In the genomic region with DNA sequence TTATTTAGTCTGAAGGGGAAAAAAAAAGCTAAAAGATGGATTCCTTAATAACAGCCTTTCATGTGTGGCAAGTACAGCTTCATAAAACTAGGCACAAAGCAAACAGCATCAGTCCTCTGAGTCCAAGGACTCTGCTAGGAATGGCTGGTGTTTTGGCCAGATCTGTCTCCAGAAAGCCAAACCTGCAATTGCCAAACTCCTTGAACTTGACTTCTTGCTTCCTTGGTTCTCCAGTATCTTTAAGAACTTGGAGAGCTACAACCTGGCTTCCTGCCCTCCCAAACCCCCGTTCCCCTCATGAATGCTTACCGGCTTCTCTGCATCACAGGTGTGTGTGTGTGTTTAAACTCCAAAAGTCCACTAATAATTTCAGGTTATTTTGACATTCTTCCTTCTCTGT, we compare ENCODE assay signal across 12 cellular contexts. TPM values are rescaled to one million over a fixed set of nuclear protein-coding genes. Genes with fewer than 3 reads are reported as not detected.
DNase-seq lines count a peak whose midpoint lies in the region; ATAC-seq, FAIRE-seq and TF ChIP-seq lines count a peak whose summit lies in the region.
"Had no signal": no experiment of that assay in that cellular context is flagged by ENCODE, and none has a peak within 500 bp of the region (broad histone marks: within the 10 kb centered on the region; RNA-seq: fewer than 3 reads in every experiment).

No MANE protein-coding gene starts in this region.

- CTCF ChIA-PET in endothelial cell of umbilical vein (lab: Charles Lee) = interaction anchor here (0.8 to 8.3 kb wide), 9 partner anchors 13 to 165 kb away, joined by 3 to 115 read pairs (median 6); no protein-coding TSS in a partner anchor

- peak overlapping the region; percentile 68 for H3K4me2 ChIP-seq in endothelial cell of umbilical vein (ENCODE audit: insufficient read depth, low read length)

- H3K36me3 Mint-ChIP-seq in stimulated activated naive CD8-positive, alpha-beta T cell treated with anti-CD3 and anti-CD28 coated beads, Interleukin-15, Interleukin-2, amounts not matched to agents 100 ng/mL and 50 ng/mL, for 24 hours (ENCODE audit: low read depth) = no peaks in the 10 kb centered on the region
- H3K36me3 Mint-ChIP-seq in nephron progenitor cell (ENCODE audit: low read depth) = no peaks in the 10 kb centered on the region

- H3K27me3 Mint-ChIP-seq in stimulated activated naive CD8-positive, alpha-beta T cell treated with anti-CD3 and anti-CD28 coated beads, Interleukin-15, Interleukin-2, amounts not matched to agents 100 ng/mL and 50 ng/mL, for 24 hours = peaks cover 63% of the 10 kb centered on the region
- H3K27me3 Mint-ChIP-seq in nephron progenitor cell (ENCODE audit: low read depth, poor library complexity) = no peaks in the 10 kb centered on the region

- H2AFZ ChIP-seq in endothelial cell of umbilical vein (ENCODE audit: low read depth, low read length) = no peak overlapping the region

- DNase-seq in stimulated activated naive CD8-positive, alpha-beta T cell treated with anti-CD3 and anti-CD28 coated beads, Interleukin-15, Interleukin-2, amounts not matched to agents 100 U/mL and 50 U/mL, for 24 hours = no peak
- DNase-seq in endothelial cell of umbilical vein (ENCODE audit: low read depth, low spot score) = no peak
- no peak for DNase-seq in nephron progenitor cell
- no peak for DNase-seq in aorta
- no peak for DNase-seq in OCI-M1 (lab: John Stamatoyannopoulos, UW)
- DNase-seq in NCI-H1048 (lab: John Stamatoyannopoulos, UW) = no peak
- no peak for DNase-seq in medulla oblongata (ENCODE audit: extremely low spot score)
- DNase-seq: activated T-cell treated with anti-CD3 and anti-CD28 coated beads, Interleukin-2, amount 50 U/mL, for 24 hours; heart right ventricle; NCI-H187 treated with DMSO at 0.1 percent for 48 hours had no signal

- peak overlapping the region; percentile 63 for H3K4me3 Mint-ChIP-seq in stimulated activated naive CD8-positive, alpha-beta T cell treated with anti-CD3 and anti-CD28 coated beads, Interleukin-15, Interleukin-2, amounts not matched to agents 100 ng/mL and 50 ng/mL, for 24 hours
- H3K4me3 Mint-ChIP-seq in nephron progenitor cell = peak overlapping the region; percentile 83
- H3K4me3 Mint-ChIP-seq: activated T-cell treated with anti-CD3 and anti-CD28 coated beads, Interleukin-2, amount 50 U/mL, for 24 hours had no signal

- H3K9me3 ChIP-seq in endothelial cell of umbilical vein (replicated peaks; ENCODE audit: control insufficient read depth, insufficient read depth, low read length) = no peaks in the 10 kb centered on the region
- H3K9me3 ChIP-seq in aorta (ENCODE audit: control insufficient read depth, low read length) = no peaks in the 10 kb centered on the region
- H3K9me3 ChIP-seq: heart right ventricle, neutrophil had no signal

- H3K9me1 ChIP-seq in endothelial cell of umbilical vein (replicated peaks; ENCODE audit: control insufficient read depth, extremely low read depth, insufficient read depth, low read length) = no peaks in the 10 kb centered on the region

- no peaks in the 10 kb centered on the region for H3K36me3 ChIP-seq in endothelial cell of umbilical vein (ENCODE audit: control insufficient read depth in 2 of 2, extremely low read depth in 1 of 2, insufficient read depth in 2 of 2, low read length in 2 of 2)
- no peaks in the 10 kb centered on the region for H3K36me3 ChIP-seq in aorta (ENCODE audit: control insufficient read depth in 1 of 2, insufficient read depth in 2 of 2, low read length in 1 of 2)
- H3K36me3 ChIP-seq: heart right ventricle, neutrophil had no signal

- dilution Hi-C loops in endothelial cell of umbilical vein (cut with MboI; ENCODE audit: extremely low pct_ligation_motif_present, low sequenced_read_pairs) = no loop called here

- peak overlapping the region; percentile 93 for H3K9ac ChIP-seq in endothelial cell of umbilical vein (replicated peaks; ENCODE audit: extremely low read depth, insufficient read depth, low read length)

- H3K27ac ChIP-seq in endothelial cell of umbilical vein (ENCODE audit: insufficient read depth, low read depth, low read length) = peak overlapping the region; percentile 90
- H3K27ac ChIP-seq in aorta (ENCODE audit: low read depth in 1 of 2, low read length in 2 of 2) = peak overlapping the region; percentile 50 to 93
- H3K27ac ChIP-seq: neutrophil had no signal

- FAIRE-seq in endothelial cell of umbilical vein (lab: Jason Lieb, UNC) = no peak

- POLR2A ChIA-PET in endothelial cell of umbilical vein (lab: Charles Lee) = interaction anchor here (1.2 to 3.3 kb wide), 2 partner anchors 9 to 15 kb away, joined by 3 to 42 read pairs; no protein-coding TSS in a partner anchor

- ATAC-seq in stimulated activated naive CD8-positive, alpha-beta T cell treated with anti-CD3 and anti-CD28 coated beads, Interleukin-15, Interleukin-2, amounts not matched to agents 100 U/mL and 50 U/mL, for 24 hours = no peak
- ATAC-seq in aorta (ENCODE audit: low FRiP score) = no peak
- ATAC-seq: heart right ventricle had no signal

- peaks cover 24% of the 10 kb centered on the region for H3K4me1 Mint-ChIP-seq in stimulated activated naive CD8-positive, alpha-beta T cell treated with anti-CD3 and anti-CD28 coated beads, Interleukin-15, Interleukin-2, amounts not matched to agents 100 ng/mL and 50 ng/mL, for 24 hours (ENCODE audit: low read depth)
- H3K4me1 Mint-ChIP-seq in nephron progenitor cell = peaks cover 78% of the 10 kb centered on the region

- peaks cover 72% of the 10 kb centered on the region for H3K4me1 ChIP-seq in endothelial cell of umbilical vein (ENCODE audit: control insufficient read depth, extremely low read depth, insufficient read depth, low read length)
- H3K4me1 ChIP-seq in aorta (ENCODE audit: control insufficient read depth in 1 of 2, insufficient read depth in 2 of 2, low read length in 2 of 2) = peaks cover 9 to 12% of the 10 kb centered on the region in 2 donors

- H4K20me1 ChIP-seq in endothelial cell of umbilical vein (replicated peaks; ENCODE audit: control insufficient read depth, extremely low read depth, insufficient read depth, low read length) = peaks cover 2% of the 10 kb centered on the region

- H3K27ac Mint-ChIP-seq in stimulated activated naive CD8-positive, alpha-beta T cell treated with anti-CD3 and anti-CD28 coated beads, Interleukin-15, Interleukin-2, amounts not matched to agents 100 ng/mL and 50 ng/mL, for 24 hours = no peak overlapping the region
- no peak overlapping the region for H3K27ac Mint-ChIP-seq in nephron progenitor cell
- H3K27ac Mint-ChIP-seq: activated T-cell treated with anti-CD3 and anti-CD28 coated beads, Interleukin-2, amount 50 U/mL, for 24 hours had no signal

- TF ChIP-seq CTCF in endothelial cell of umbilical vein (IDR thresholded peaks at IDR 0.05; ENCODE audit: extremely low read depth in 1 of 2, insufficient read depth in 1 of 2, low read depth in 1 of 2, low read length in 2 of 2) (no peak), nephron progenitor cell (IDR thresholded peaks at IDR 0.05) (no peak)

- intact Hi-C loops in endothelial cell of umbilical vein (cut with micrococcal nuclease) = no loop called here
- intact Hi-C loops in aorta (cut with DNase I) = loop anchor here (5.0 to 10.0 kb wide), 2 partner anchors 35 to 88 kb away; no protein-coding TSS in a partner anchor

- H3K79me2 ChIP-seq in endothelial cell of umbilical vein (ENCODE audit: control insufficient read depth, insufficient read depth, low read length) = peaks cover 59% of the 10 kb centered on the region

- H3K27me3 ChIP-seq in endothelial cell of umbilical vein (ENCODE audit: control insufficient read depth in 2 of 2, insufficient read depth in 2 of 2, low read length in 2 of 2) = no peaks in the 10 kb centered on the region
- no peaks in the 10 kb centered on the region for H3K27me3 ChIP-seq in aorta (ENCODE audit: control insufficient read depth in 1 of 2, insufficient read depth in 2 of 2, low read length in 1 of 2)

- TF ChIP-seq POLR2A in endothelial cell of umbilical vein (IDR thresholded peaks at IDR 0.05; ENCODE audit: low read depth, low read length) = peak; percentile 64

- 34 to 35% methylated on average over 2 of the region's 2 CpGs for WGBS in aorta, 2 donors

- peak overlapping the region in 2 of 3 experiments; percentile 22 to 94 for H3K4me3 ChIP-seq in endothelial cell of umbilical vein (replicated peaks in 1 of 3; ENCODE audit: insufficient read depth in 1 of 3, low read depth in 1 of 3, low read length in 3 of 3)
- H3K4me3 ChIP-seq in aorta (ENCODE audit: low read length in 2 of 2) = peak overlapping the region in 1 of 2 donors; percentile 86

- H3K9me3 Mint-ChIP-seq in stimulated activated naive CD8-positive, alpha-beta T cell treated with anti-CD3 and anti-CD28 coated beads, Interleukin-15, Interleukin-2, amounts not matched to agents 100 ng/mL and 50 ng/mL, for 24 hours = peaks cover 4% of the 10 kb centered on the region
- H3K9me3 Mint-ChIP-seq in nephron progenitor cell = no peaks in the 10 kb centered on the region
- H3K9me3 Mint-ChIP-seq: activated T-cell treated with anti-CD3 and anti-CD28 coated beads, Interleukin-2, amount 50 U/mL, for 24 hours had no signal

- BruUV-seq in endothelial cell of umbilical vein (replicated peaks; lab: Mats Ljungman, UMichigan) = no TSS peak

TF ChIP-seq in endothelial cell of umbilical vein, 7 proteins besides CTCF, POLR2A, EP300 and RAD21:
- TF ChIP-seq GATA2 (IDR thresholded peaks at IDR 0.05; ENCODE audit: insufficient read depth, insufficient read length, low read depth, low read length) (no peak), JUN (IDR thresholded peaks at IDR 0.05; ENCODE audit: borderline replicate concordance, insufficient read depth, insufficient read length, low read depth) (no peak), MYC (IDR thresholded peaks at IDR 0.05; ENCODE audit: low read depth, low read length) (no peak), POLR2AphosphoS5 (IDR thresholded peaks at IDR 0.05; ENCODE audit: insufficient read depth, low read depth, low read length) (peak; percentile 19)
- TF ChIP-seq, protein P1, sequence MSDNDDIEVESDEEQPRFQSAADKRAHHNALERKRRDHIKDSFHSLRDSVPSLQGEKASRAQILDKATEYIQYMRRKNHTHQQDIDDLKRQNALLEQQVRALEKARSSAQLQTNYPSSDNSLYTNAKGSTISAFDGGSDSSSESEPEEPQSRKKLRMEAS (IDR thresholded peaks at IDR 0.05; ENCODE audit: insufficient read depth, insufficient read length) = no peak

RNA-seq across cellular contexts. Expression of gene PLOD2, which starts 1.6 kb away (rescaled TPM):
- total RNA-seq in endothelial cell of umbilical vein (193 and 228 TPM in 2 replicates), aorta (100 to 1,000 TPM; 109 to 147 TPM)
- polyA plus RNA-seq in endothelial cell of umbilical vein (22.6 and 36.1 TPM in 2 replicates), aorta (10 to 100 TPM; 15.4 to 30.8 TPM)
- 46.7 and 47.7 TPM in 2 replicates for polyA plus RNA-seq in endothelial cell of umbilical vein (2011; cell fraction: cytosol; rRNA removed)
- polyA plus RNA-seq in endothelial cell of umbilical vein (2011; cell fraction: nucleus; rRNA removed) = 85.2 and 127 TPM in 2 replicates
- polyA plus RNA-seq in endothelial cell of umbilical vein (2012) = 286 and 373 TPM in 2 replicates
- polyA minus RNA-seq in endothelial cell of umbilical vein = 64.7 and 67.6 TPM in 2 replicates
- polyA minus RNA-seq in endothelial cell of umbilical vein (2011; cell fraction: cytosol; rRNA and poly(A)+ RNA removed) = 5.3 TPM
- 176 and 243 TPM in 2 replicates for polyA minus RNA-seq in endothelial cell of umbilical vein (2011; cell fraction: nucleus; rRNA and poly(A)+ RNA removed)
